Comparison of ENCODE assay signal across 20 cellular contexts in genomic region chr6:3873051-3873450, GRCh38. TPM values are rescaled to one million over a fixed set of nuclear protein-coding genes. Genes with fewer than 3 reads are reported as not detected.
A peak's percentile ranks its signal among the peaks of the same experiment; 100 is the strongest.
DNase-seq lines count a peak whose midpoint lies in the region; FAIRE-seq and TF ChIP-seq lines count a peak whose summit lies in the region.
"Had no signal": no experiment of that assay in that cellular context is flagged by ENCODE, and none has a peak within 500 bp of the region (broad histone marks: within the 10 kb centered on the region; RNA-seq: fewer than 3 reads in every experiment).

No MANE protein-coding gene starts in this region.

- intact Hi-C loops in cardiac septum (cut with DNase I) = no loop called here

- DNase-seq in NCI-H82 treated with DMSO at 0.1 percent for 48 hours (lab: John Stamatoyannopoulos, UW; ENCODE audit: unreplicated experiment) = peak; percentile 5
- DNase-seq in foreskin fibroblast = peak; percentile 40 to 62
- DNase-seq in cardiac septum (ENCODE audit: low spot score) = no peak
- no peak for DNase-seq in GM12892 (ENCODE audit: insufficient read length)
- DNase-seq in NCI-H1694 treated with DMSO at 0.1 percent for 48 hours (lab: John Stamatoyannopoulos, UW) = no peak
- DNase-seq: BE2C; CD4-positive, alpha-beta memory T cell; DMS153; DMS79 treated with DMSO at 0.1 percent for 48 hours; EL; HCEC 1CT; HFFc6 had no signal

- H3K9me3 ChIP-seq in liver (ENCODE audit: control insufficient read depth in 4 of 4, low read length in 3 of 4) = no peaks in the 10 kb centered on the region
- H3K9me3 ChIP-seq: A549, BE2C had no signal

- FAIRE-seq in GM12892 (lab: Jason Lieb, UNC) = no peak
- FAIRE-seq: A549, D721Med, G401.6, GM12891, GM19239 had no signal

- no peaks in the 10 kb centered on the region for H3K27me3 ChIP-seq in liver (ENCODE audit: control insufficient read depth in 4 of 4, insufficient read depth in 4 of 4, low read length in 3 of 4)

- H3K9ac ChIP-seq in liver (ENCODE audit: low read depth in 1 of 2, low read length in 2 of 2) = no peak overlapping the region

- TF ChIP-seq CTCF in foreskin fibroblast (IDR thresholded peaks at IDR 0.05; ENCODE audit: low read depth, low read length) = no peak
- TF ChIP-seq CTCF in liver (IDR thresholded peaks at IDR 0.05; ENCODE audit: low read depth, low read length, missing input control) = no peak

- H3K27ac ChIP-seq in liver (ENCODE audit: low read depth in 1 of 2, low read length in 2 of 2) = peak overlapping the region; percentile 78 to 87
- H3K27ac ChIP-seq: C4-2B, HL-60 had no signal

- H3K36me3 ChIP-seq in liver (ENCODE audit: control insufficient read depth in 4 of 4, insufficient read depth in 3 of 4, low read depth in 1 of 4, low read length in 3 of 4) = no peaks in the 10 kb centered on the region
- H3K36me3 ChIP-seq: BE2C had no signal

- 82% methylated on average over 4 of the region's 4 CpGs for WGBS in liver

- H3K4me1 ChIP-seq in liver (ENCODE audit: control insufficient read depth in 4 of 4, insufficient read depth in 4 of 4, low read length in 3 of 4) = peaks cover 23 to 50% (median 40%) of the 10 kb centered on the region in 4 donors
- H3K4me1 ChIP-seq: BE2C had no signal

- no peak for TF ChIP-seq RAD21 in liver (IDR thresholded peaks at IDR 0.05)

- H3K4me3 ChIP-seq in foreskin fibroblast (ENCODE audit: low read depth in 1 of 2, low read length in 2 of 2) (no peak overlapping the region), liver (ENCODE audit: low read depth in 1 of 3, low read length in 3 of 3) (peak overlapping the region in 1 of 3 donors; percentile 20)
- H3K4me3 ChIP-seq: A549 had no signal

- no peak for TF ChIP-seq POLR2A in GM12892 (IDR thresholded peaks at IDR 0.05; ENCODE audit: low read depth, low read length)

TF ChIP-seq in liver, 16 proteins besides CTCF, POLR2A, EP300 and RAD21:
- TF ChIP-seq REST (IDR thresholded peaks at IDR 0.05) = no peak
- no peak for TF ChIP-seq SP1 (IDR thresholded peaks at IDR 0.05)
- no peak for TF ChIP-seq FOXA1 (IDR thresholded peaks at IDR 0.05)
- TF ChIP-seq NR2F2 (IDR thresholded peaks at IDR 0.05) = no peak
- no peak for TF ChIP-seq EGR1 (IDR thresholded peaks at IDR 0.05; ENCODE audit: low read depth in 2 of 2)
- TF ChIP-seq YY1 (IDR thresholded peaks at IDR 0.05) = no peak
- no peak for TF ChIP-seq GABPA (IDR thresholded peaks at IDR 0.05 in 1 of 2, conservative IDR thresholded peaks at IDR 0.05 in 1 of 2)

RNA-seq across cellular contexts. Expression of gene FAM50B, which starts 23.9 kb away (rescaled TPM):
- total RNA-seq in liver (10 to 100 TPM in 1 of 2 donors, 1 to 10 TPM in 1; 8.8 to 10.2 TPM), cardiac septum (18.2 TPM)
- polyA plus RNA-seq in liver = 10 to 100 TPM; 11.9 to 12.3 TPM
- 1.5 TPM for polyA plus RNA-seq in GM12892 (2012; ENCODE audit: missing spikeins)

Comparison
In these comparisons a context has a peak if more than half of its experiments do, and no peak if none do; other contexts are left out.
1. DNase-seq: peak in NCI-H82 treated with DMSO at 0.1 percent for 48 hours (single experiment) and foreskin fibroblast (2 of 2); none in cardiac septum (single experiment), GM12892 (single experiment) and NCI-H1694 treated with DMSO at 0.1 percent for 48 hours (single experiment).